13 cellular contexts compared by ENCODE assay signal in genomic region chr1:113686891-113687624, GRCh38.
"Had no signal": no experiment of that assay in that cellular context is flagged by ENCODE, and none has a peak within 500 bp of the region (broad histone marks: within the 10 kb centered on the region; RNA-seq: fewer than 3 reads in every experiment).

No MANE protein-coding gene starts in this region.

- H3K4me3 ChIP-seq: adrenal gland, mucosa of descending colon, right atrium auricular region, tibial nerve, vagina had no signal

- H3K4me1 ChIP-seq: foreskin keratinocyte had no signal

- H3K36me3 ChIP-seq: adrenal gland, brain microvascular endothelial cell, right atrium auricular region, vagina had no signal

- H3K27ac ChIP-seq: adrenal gland, brain microvascular endothelial cell, foreskin keratinocyte, right atrium auricular region, tibial nerve, vagina had no signal

- ATAC-seq: foreskin keratinocyte, mucosa of descending colon, natural killer cell, WTC11 had no signal

- H3K9me3 ChIP-seq: adrenal gland, mucosa of descending colon, right atrium auricular region, tibial nerve, vagina had no signal

- DNase-seq: activated CD4-positive, alpha-beta T cell treated with anti-CD3 and anti-CD28 coated beads, Interleukin-2, amount 10 ng/mL, durations not matched to agents 24 days and 14 days; activated naive CD4-positive, alpha-beta T cell treated with anti-CD3 and anti-CD28 coated beads, Interleukin-2, amount 10 ng/mL, durations not matched to agents 7 days and 5 days; adrenal gland; brain microvascular endothelial cell; cerebellar nuclear complex; foreskin keratinocyte; mucosa of descending colon; natural killer cell; small intestine had no signal

- H3K27me3 ChIP-seq: adrenal gland, brain microvascular endothelial cell, foreskin keratinocyte, right atrium auricular region, tibial nerve, vagina had no signal
